10 cellular contexts compared by ENCODE assay signal in the genomic region with DNA sequence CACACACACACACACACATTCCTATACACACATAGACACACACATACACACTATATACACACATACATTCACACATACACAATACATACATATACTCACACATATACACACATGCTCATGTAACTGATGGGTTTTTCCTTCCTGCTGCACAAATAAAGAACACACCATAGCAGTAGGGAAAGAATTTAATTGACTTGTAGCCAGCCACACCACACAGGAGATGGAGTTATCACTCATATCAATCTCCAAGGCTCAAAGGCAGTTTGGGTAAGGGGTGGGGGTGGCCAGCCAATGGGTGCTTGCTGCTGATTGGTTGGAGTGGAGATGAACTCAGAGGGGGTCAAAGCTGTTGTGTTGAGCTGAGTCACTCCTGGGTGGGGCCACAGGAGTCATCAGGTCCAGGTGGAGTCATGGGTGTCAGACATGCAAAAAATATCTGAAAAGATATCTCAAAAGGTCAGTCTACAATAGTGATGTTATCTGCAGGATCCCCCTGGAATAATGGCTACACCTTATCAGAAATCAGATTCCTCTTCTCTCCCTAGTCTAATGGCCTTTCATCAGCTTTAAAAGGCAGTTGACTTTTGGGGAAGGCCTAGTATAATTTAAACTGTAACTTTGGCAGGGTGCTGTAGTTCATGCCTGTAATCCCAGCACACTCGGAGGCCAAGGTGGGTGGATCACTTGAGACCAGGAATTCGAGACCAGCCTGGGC. TPM values are rescaled to one million over a fixed set of nuclear protein-coding genes. Genes with fewer than 3 reads are reported as not detected.
DNase-seq lines count a peak whose midpoint lies in the region; ATAC-seq and TF ChIP-seq lines count a peak whose summit lies in the region.
"Had no signal": no experiment of that assay in that cellular context is flagged by ENCODE, and none has a peak within 500 bp of the region (broad histone marks: within the 10 kb centered on the region; RNA-seq: fewer than 3 reads in every experiment).

No MANE protein-coding gene starts in this region.

- no peaks in the 10 kb centered on the region for H3K9me3 ChIP-seq in vagina
- H3K9me3 ChIP-seq: ovary had no signal

- TF ChIP-seq CTCF in endothelial cell (IDR thresholded peaks at IDR 0.05; ENCODE audit: unreplicated experiment) (no peak), vagina (IDR thresholded peaks at IDR 0.05) (no peak), progenitor cell of endocrine pancreas (IDR thresholded peaks at IDR 0.05; ENCODE audit: unreplicated experiment) (no peak)

- DNase-seq in activated T-cell treated with anti-CD3 and anti-CD28 coated beads, Interleukin-2, amount 50 U/mL, for 24 hours = no peak
- no peak for DNase-seq in activated T-cell treated with anti-CD3 and anti-CD28 coated beads for 4 hours
- peak; percentile 71 for DNase-seq in RKO (ENCODE audit: low spot score)
- DNase-seq in endothelial cell (ENCODE audit: low spot score) = no peak
- peak in 1 of 2 donors; percentile 17 for DNase-seq in stimulated activated naive CD8-positive, alpha-beta T cell treated with anti-CD3 and anti-CD28 coated beads, Interleukin-15, amount 100 ng/mL, for 72 hours
- DNase-seq in vagina (ENCODE audit: extremely low spot score in 2 of 2) = no peak
- no peak for DNase-seq in progenitor cell of endocrine pancreas (ENCODE audit: low spot score, unreplicated experiment)
- no peak for DNase-seq in MV-4-11 (lab: John Stamatoyannopoulos, UW)
- DNase-seq: ovary had no signal

- no peak overlapping the region for H3K4me3 ChIP-seq in vagina
- H3K4me3 ChIP-seq: ovary had no signal

- no peak overlapping the region for H3K27ac ChIP-seq in vagina
- H3K27ac ChIP-seq: ovary had no signal

- no peak for TF ChIP-seq POLR2A in vagina (IDR thresholded peaks at IDR 0.05)

- H3K4me1 Mint-ChIP-seq in activated T-cell treated with anti-CD3 and anti-CD28 coated beads, Interleukin-2, amount 50 U/mL, for 24 hours (ENCODE audit: low read depth) = peaks cover 6% of the 10 kb centered on the region
- H3K4me1 Mint-ChIP-seq in endothelial cell (ENCODE audit: unreplicated experiment) = peaks cover 8% of the 10 kb centered on the region
- H3K4me1 Mint-ChIP-seq in stimulated activated naive CD8-positive, alpha-beta T cell treated with anti-CD3 and anti-CD28 coated beads, Interleukin-15, amount 100 ng/mL, for 72 hours = peaks cover 9% of the 10 kb centered on the region
- H3K4me1 Mint-ChIP-seq in progenitor cell of endocrine pancreas (ENCODE audit: low read depth) = peaks cover 3% of the 10 kb centered on the region

- H3K27me3 Mint-ChIP-seq in activated T-cell treated with anti-CD3 and anti-CD28 coated beads, Interleukin-2, amount 50 U/mL, for 24 hours = peaks cover 3% of the 10 kb centered on the region
- H3K27me3 Mint-ChIP-seq in endothelial cell (ENCODE audit: unreplicated experiment) = peaks cover 3% of the 10 kb centered on the region
- H3K27me3 Mint-ChIP-seq in stimulated activated naive CD8-positive, alpha-beta T cell treated with anti-CD3 and anti-CD28 coated beads, Interleukin-15, amount 100 ng/mL, for 72 hours = peaks cover 22% of the 10 kb centered on the region
- no peaks in the 10 kb centered on the region for H3K27me3 Mint-ChIP-seq in progenitor cell of endocrine pancreas
- H3K27me3 Mint-ChIP-seq: IgD-negative memory B cell had no signal

- H3K27me3 ChIP-seq in vagina = no peaks in the 10 kb centered on the region
- H3K27me3 ChIP-seq: ovary had no signal

- ATAC-seq in stimulated activated naive CD8-positive, alpha-beta T cell treated with anti-CD3 and anti-CD28 coated beads, Interleukin-15, amount 100 ng/mL, for 72 hours = peak; percentile 61

- H3K27ac Mint-ChIP-seq in activated T-cell treated with anti-CD3 and anti-CD28 coated beads, Interleukin-2, amount 50 U/mL, for 24 hours = peak overlapping the region; percentile 35
- peak overlapping the region; percentile 43 for H3K27ac Mint-ChIP-seq in endothelial cell (ENCODE audit: unreplicated experiment)
- H3K27ac Mint-ChIP-seq in stimulated activated naive CD8-positive, alpha-beta T cell treated with anti-CD3 and anti-CD28 coated beads, Interleukin-15, amount 100 ng/mL, for 72 hours = no peak overlapping the region
- H3K27ac Mint-ChIP-seq in progenitor cell of endocrine pancreas = no peak overlapping the region

- H3K36me3 ChIP-seq in vagina = no peaks in the 10 kb centered on the region
- H3K36me3 ChIP-seq: ovary had no signal

- no peak overlapping the region for H3K4me3 Mint-ChIP-seq in activated T-cell treated with anti-CD3 and anti-CD28 coated beads, Interleukin-2, amount 50 U/mL, for 24 hours
- H3K4me3 Mint-ChIP-seq in endothelial cell (ENCODE audit: unreplicated experiment) (no peak overlapping the region), progenitor cell of endocrine pancreas (ENCODE audit: low read depth) (no peak overlapping the region)
- H3K4me3 Mint-ChIP-seq in stimulated activated naive CD8-positive, alpha-beta T cell treated with anti-CD3 and anti-CD28 coated beads, Interleukin-15, amount 100 ng/mL, for 72 hours = no peak overlapping the region

- peaks cover 13% of the 10 kb centered on the region for H3K4me1 ChIP-seq in vagina

- intact Hi-C loops in vagina (cut with DNase I) = no loop called here

- H3K36me3 Mint-ChIP-seq in activated T-cell treated with anti-CD3 and anti-CD28 coated beads, Interleukin-2, amount 50 U/mL, for 24 hours (ENCODE audit: low read depth) = no peaks in the 10 kb centered on the region
- no peaks in the 10 kb centered on the region for H3K36me3 Mint-ChIP-seq in endothelial cell (ENCODE audit: low read depth, unreplicated experiment)
- no peaks in the 10 kb centered on the region for H3K36me3 Mint-ChIP-seq in progenitor cell of endocrine pancreas (ENCODE audit: insufficient read depth)

- no peaks in the 10 kb centered on the region for H3K9me3 Mint-ChIP-seq in activated T-cell treated with anti-CD3 and anti-CD28 coated beads, Interleukin-2, amount 50 U/mL, for 24 hours
- no peaks in the 10 kb centered on the region for H3K9me3 Mint-ChIP-seq in endothelial cell (ENCODE audit: unreplicated experiment)
- H3K9me3 Mint-ChIP-seq in stimulated activated naive CD8-positive, alpha-beta T cell treated with anti-CD3 and anti-CD28 coated beads, Interleukin-15, amount 100 ng/mL, for 72 hours = no peaks in the 10 kb centered on the region
- H3K9me3 Mint-ChIP-seq in progenitor cell of endocrine pancreas (ENCODE audit: low read depth) = no peaks in the 10 kb centered on the region
- H3K9me3 Mint-ChIP-seq: IgD-negative memory B cell had no signal

RNA-seq across cellular contexts. Expression of gene WSB1, which starts 46.1 kb away (rescaled TPM):
- total RNA-seq in endothelial cell (ENCODE audit: unreplicated experiment) (443 TPM), vagina (158 TPM), progenitor cell of endocrine pancreas (452 and 468 TPM in 2 replicates)

Comparison
In these comparisons a context has a peak if more than half of its experiments do, and no peak if none do; other contexts are left out.
1. H3K27ac Mint-ChIP-seq: peak in activated T-cell treated with anti-CD3 and anti-CD28 coated beads, Interleukin-2, amount 50 U/mL, for 24 hours (single experiment) and endothelial cell (single experiment); none in stimulated activated naive CD8-positive, alpha-beta T cell treated with anti-CD3 and anti-CD28 coated beads, Interleukin-15, amount 100 ng/mL, for 72 hours (0 of 2) and progenitor cell of endocrine pancreas (single experiment).